Comparison of ENCODE assay signal across 1 cellular context in genomic region chr19:44499962-44500949, GRCh38.
TF ChIP-seq lines count a peak whose summit lies in the region.

ZNF180 (minus strand) TSS chr19:44500522; CDS start chr19:44497334, 3,188 bp downstream.

TF ChIP-seq in HepG2, 621 proteins besides CTCF, POLR2A, EP300 and RAD21 (continued from another document and continues in another):
- TF ChIP-seq ZNF451 (CRISPR knock-in tag; IDR thresholded peaks at IDR 0.05) (no peak; the same call in none of the 2 replicates), MTA1 (CRISPR knock-in tag; IDR thresholded peaks at IDR 0.05; ENCODE audit: borderline replicate concordance) (no peak), DR1 (CRISPR knock-in tag; IDR thresholded peaks at IDR 0.05) (peak; percentile 82), ZNF550 (CRISPR knock-in tag; IDR thresholded peaks at IDR 0.05; ENCODE audit: borderline replicate concordance) (no peak), SMAD1 (CRISPR knock-in tag; IDR thresholded peaks at IDR 0.05; ENCODE audit: borderline replicate concordance, low read depth) (peak; percentile 85; the same call in 1 of the 2 replicates), FOXA3 (CRISPR knock-in tag; IDR thresholded peaks at IDR 0.05) (peak; percentile 35; the same call in 1 of the 2 replicates), MLXIP (CRISPR knock-in tag; IDR thresholded peaks at IDR 0.05; ENCODE audit: borderline replicate concordance) (no peak), FOXO1 (CRISPR knock-in tag; IDR thresholded peaks at IDR 0.05) (no peak; the same call in 1 of the 2 replicates), KLF15 (CRISPR knock-in tag; IDR thresholded peaks at IDR 0.05; ENCODE audit: borderline replicate concordance) (peak; percentile 73; the same call in 1 of the 2 replicates), SNAPC5 (CRISPR knock-in tag; IDR thresholded peaks at IDR 0.05; ENCODE audit: borderline replicate concordance) (no peak), TOE1 (CRISPR knock-in tag; IDR thresholded peaks at IDR 0.05) (peak; percentile 78; the same call in 1 of the 2 replicates), NFRKB (IDR thresholded peaks at IDR 0.05) (no peak), PHF8 (CRISPR knock-in tag; IDR thresholded peaks at IDR 0.05) (peak; percentile 100), SMARCC2 (IDR thresholded peaks at IDR 0.05) (no peak), ATF6 (CRISPR knock-in tag; conservative IDR thresholded peaks at IDR 0.05) (no peak; the same call in 1 of the 2 replicates), FIP1L1 (IDR thresholded peaks at IDR 0.05; ENCODE audit: borderline replicate concordance, insufficient read depth, low read depth, low read length) (no peak), ZBTB49 (CRISPR knock-in tag; IDR thresholded peaks at IDR 0.05; ENCODE audit: borderline replicate concordance) (no peak), CHD2 (IDR thresholded peaks at IDR 0.05; ENCODE audit: low read depth, low read length) (no peak), SIX4 (CRISPR knock-in tag; IDR thresholded peaks at IDR 0.05) (0 out of 2 replicates have a peak, but pooled peaks have one; percentile 23), HES4 (CRISPR knock-in tag; IDR thresholded peaks at IDR 0.05; ENCODE audit: borderline replicate concordance) (peak; percentile 49; the same call in 1 of the 2 replicates), JARID2 (CRISPR knock-in tag; IDR thresholded peaks at IDR 0.05; ENCODE audit: insufficient replicate concordance) (peak; percentile 73), KAT7 (CRISPR knock-in tag; IDR thresholded peaks at IDR 0.05; ENCODE audit: borderline replicate concordance) (peak; percentile 75; the same call in 1 of the 2 replicates), DMAP1 (CRISPR knock-in tag; IDR thresholded peaks at IDR 0.05) (peak; percentile 95), TERF1 (CRISPR knock-in tag; IDR thresholded peaks at IDR 0.05) (no peak), MYPOP (CRISPR knock-in tag; IDR thresholded peaks at IDR 0.05) (peak; percentile 55), AHDC1 (CRISPR knock-in tag; IDR thresholded peaks at IDR 0.05; ENCODE audit: borderline replicate concordance) (no peak), ZNF230 (CRISPR knock-in tag; IDR thresholded peaks at IDR 0.05) (peak; percentile 83; the same call in 1 of the 2 replicates), ZNF619 (CRISPR knock-in tag; IDR thresholded peaks at IDR 0.05) (0 out of 2 replicates have a peak, but pooled peaks have one; percentile 74), THAP8 (CRISPR knock-in tag; IDR thresholded peaks at IDR 0.05; ENCODE audit: borderline replicate concordance) (no peak), KAT2B (IDR thresholded peaks at IDR 0.05; ENCODE audit: borderline replicate concordance, low read depth, low read length) (no peak), ZBTB34 (CRISPR knock-in tag; IDR thresholded peaks at IDR 0.05) (no peak), ZNF577 (CRISPR knock-in tag; IDR thresholded peaks at IDR 0.05; ENCODE audit: borderline replicate concordance, low read depth) (no peak), KLF9 (CRISPR knock-in tag; IDR thresholded peaks at IDR 0.05; ENCODE audit: low read depth) (peak; percentile 76; the same call in 1 of the 2 replicates), TGIF2 (CRISPR knock-in tag; IDR thresholded peaks at IDR 0.05) (peak; percentile 67; the same call in 1 of the 2 replicates), IKZF5 (CRISPR knock-in tag; IDR thresholded peaks at IDR 0.05) (peak; percentile 70; the same call in 1 of the 2 replicates), TFDP1 (CRISPR knock-in tag; IDR thresholded peaks at IDR 0.05; ENCODE audit: borderline replicate concordance) (peak; percentile 86; the same call in 1 of the 2 replicates), HOXA9 (CRISPR knock-in tag; IDR thresholded peaks at IDR 0.05; ENCODE audit: borderline replicate concordance) (peak; percentile 77; the same call in 1 of the 2 replicates), ZNF256 (CRISPR knock-in tag; conservative IDR thresholded peaks at IDR 0.05) (peak; percentile 7), ZNF720 (CRISPR knock-in tag; IDR thresholded peaks at IDR 0.05) (no peak)
